14 cellular contexts compared by ENCODE assay signal in the genomic region with DNA sequence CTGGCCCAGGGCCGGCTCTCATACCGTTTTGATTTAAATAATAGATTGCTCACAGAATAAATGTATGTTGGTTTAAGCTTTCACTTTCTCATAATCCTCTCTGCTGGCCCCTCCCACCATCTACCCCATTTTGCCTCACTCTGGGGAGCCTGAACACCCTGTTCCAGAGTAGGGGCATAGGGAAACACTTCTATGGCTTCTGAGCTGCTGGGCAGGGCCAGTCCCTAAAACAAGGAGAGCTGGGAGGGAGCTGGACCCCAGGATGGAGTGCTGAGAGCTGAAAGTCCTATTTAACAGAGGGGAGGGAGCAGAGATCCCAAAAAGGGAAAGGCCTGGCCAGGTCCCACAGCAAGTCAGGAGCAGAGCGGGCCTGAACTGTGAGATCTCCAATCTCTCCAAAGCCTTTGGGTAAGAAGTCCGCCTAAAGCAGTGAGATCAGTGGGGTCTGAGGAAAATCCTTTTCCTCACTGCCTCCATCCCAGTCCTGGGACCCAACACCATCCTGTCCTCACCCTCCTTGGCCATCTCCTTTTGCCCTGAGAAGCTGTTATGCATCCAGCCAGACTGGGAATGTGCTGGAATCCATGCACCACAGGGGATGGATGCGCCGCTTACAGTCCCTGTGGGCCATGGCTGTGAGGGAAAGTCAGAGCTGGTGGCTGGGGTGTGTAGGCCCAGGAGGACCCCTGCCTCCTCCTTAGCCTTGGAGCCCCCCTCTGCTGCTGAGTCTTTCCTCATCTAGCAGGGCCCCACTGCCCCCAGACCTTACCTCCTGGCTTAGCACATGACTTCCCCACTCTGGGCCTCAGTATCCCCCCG. TPM values are rescaled to one million over a fixed set of nuclear protein-coding genes. Genes with fewer than 3 reads are reported as not detected.
DNase-seq lines count a peak whose midpoint lies in the region; ATAC-seq, FAIRE-seq and TF ChIP-seq lines count a peak whose summit lies in the region.
"Had no signal": no experiment of that assay in that cellular context is flagged by ENCODE, and none has a peak within 500 bp of the region (broad histone marks: within the 10 kb centered on the region; RNA-seq: fewer than 3 reads in every experiment).

No MANE protein-coding gene starts in this region.

- H3K4me3 ChIP-seq in DND-41 (ENCODE audit: low read depth in 1 of 2, low read length in 2 of 2) = no peak overlapping the region
- no peak overlapping the region for H3K4me3 ChIP-seq in astrocyte (ENCODE audit: insufficient read depth, low read depth, low read length)
- H3K4me3 ChIP-seq in right cardiac atrium (ENCODE audit: low read length) = no peak overlapping the region

- H3K4me1 Mint-ChIP-seq in astrocyte (ENCODE audit: low read depth, unreplicated experiment) = peaks cover 6% of the 10 kb centered on the region
- H3K4me1 Mint-ChIP-seq: B cell, natural killer cell had no signal

- H3K36me3 Mint-ChIP-seq in astrocyte (ENCODE audit: low read depth, unreplicated experiment) = no peaks in the 10 kb centered on the region
- H3K36me3 Mint-ChIP-seq: natural killer cell had no signal

- intact Hi-C loops in right cardiac atrium (cut with DNase I) (no loop called here), sciatic nerve (cut with DNase I) (no loop called here)

- H3K27ac Mint-ChIP-seq in astrocyte (ENCODE audit: unreplicated experiment) = no peak overlapping the region
- H3K27ac Mint-ChIP-seq: B cell, natural killer cell had no signal

- H3K9me3 Mint-ChIP-seq in astrocyte (ENCODE audit: unreplicated experiment) = no peaks in the 10 kb centered on the region
- H3K9me3 Mint-ChIP-seq: natural killer cell had no signal

- H3K9me3 ChIP-seq in DND-41 (ENCODE audit: insufficient read depth, low read length, severe bottlenecking) = no peaks in the 10 kb centered on the region
- H3K9me3 ChIP-seq in astrocyte (ENCODE audit: insufficient read depth, low read depth, low read length) = no peaks in the 10 kb centered on the region
- H3K9me3 ChIP-seq in right cardiac atrium (ENCODE audit: control insufficient read depth, low read length) = no peaks in the 10 kb centered on the region

- H3K4me2 ChIP-seq in DND-41 (ENCODE audit: insufficient read depth, low read length) = no peak overlapping the region
- peak overlapping the region; percentile 43 for H3K4me2 ChIP-seq in astrocyte (ENCODE audit: low read length)

- H3K27ac ChIP-seq in DND-41 (ENCODE audit: low read length) = no peak overlapping the region
- H3K27ac ChIP-seq in astrocyte (ENCODE audit: low read depth, low read length) = no peak overlapping the region
- peak overlapping the region; percentile 61 for H3K27ac ChIP-seq in right cardiac atrium (ENCODE audit: low read length)

- in situ Hi-C loops in GM13977 (cut with MboI; ENCODE audit: low pct_unique_long_range_greater_than_20kb, low sequenced_read_pairs, unreplicated experiment) = no loop called here

- no peak overlapping the region for H3K4me3 Mint-ChIP-seq in astrocyte (ENCODE audit: unreplicated experiment)
- H3K4me3 Mint-ChIP-seq: B cell, natural killer cell had no signal

- FAIRE-seq in astrocyte (lab: Jason Lieb, UNC) = no peak
- FAIRE-seq: GM18507 had no signal

- DNase-seq in DND-41 (no peak), astrocyte (ENCODE audit: low read depth) (no peak), right cardiac atrium (no peak), sciatic nerve (ENCODE audit: low spot score) (no peak), DMS153 (lab: John Stamatoyannopoulos, UW) (no peak), NOMO-1 (lab: John Stamatoyannopoulos, UW; ENCODE audit: unreplicated experiment in 2 of 2) (no peak), GM13977 (ENCODE audit: low spot score) (no peak)
- DNase-seq in central memory CD4-positive, alpha-beta T cell = no peak
- DNase-seq: activated CD4-positive, CD25-positive, alpha-beta regulatory T cell treated with anti-CD3 and anti-CD28 coated beads, Interleukin-2, amount 50 U/mL, for 72 hours; Karpas-422; natural killer cell; stimulated activated CD8-positive, alpha-beta memory T cell treated with anti-CD3 and anti-CD28 coated beads, Interleukin-4, amount 100 ng/mL, for 48 hours had no signal

- H3K27me3 ChIP-seq in DND-41 (ENCODE audit: insufficient read depth, low read length, poor library complexity) (no peaks in the 10 kb centered on the region), astrocyte (ENCODE audit: insufficient read depth, low read length) (no peaks in the 10 kb centered on the region), right cardiac atrium (ENCODE audit: control insufficient read depth, insufficient read depth) (no peaks in the 10 kb centered on the region)

- ATAC-seq in DND-41 (ENCODE audit: insufficient read depth, low read depth) = 0 out of 3 replicates have a peak, but pooled peaks have one; percentile 33
- peak; percentile 22 for ATAC-seq in right cardiac atrium
- ATAC-seq in sciatic nerve = peak; percentile 30
- ATAC-seq: natural killer cell had no signal

- no peaks in the 10 kb centered on the region for H4K20me1 ChIP-seq in DND-41 (ENCODE audit: insufficient read depth, low read length)
- no peaks in the 10 kb centered on the region for H4K20me1 ChIP-seq in astrocyte (ENCODE audit: insufficient read depth, low read length)

- H3K36me3 ChIP-seq in DND-41 (ENCODE audit: insufficient read depth, low read length) (no peaks in the 10 kb centered on the region), astrocyte (ENCODE audit: insufficient read depth, low read length) (no peaks in the 10 kb centered on the region)

- TF ChIP-seq CTCF in DND-41 (IDR thresholded peaks at IDR 0.05; ENCODE audit: borderline replicate concordance, extremely low read depth, low read length, poor library complexity, severe bottlenecking) = no peak
- TF ChIP-seq CTCF in astrocyte (IDR thresholded peaks at IDR 0.05; ENCODE audit: insufficient read depth, low read depth, low read length) = no peak
- TF ChIP-seq CTCF in GM13977 (IDR thresholded peaks at IDR 0.05; ENCODE audit: extremely low read depth, insufficient read depth, missing control alignments) = no peak

- H2AFZ ChIP-seq in DND-41 (ENCODE audit: low read depth, low read length) (no peak overlapping the region), astrocyte (ENCODE audit: low read depth, low read length) (no peak overlapping the region)

- H3K4me1 ChIP-seq in DND-41 (ENCODE audit: insufficient read depth, low read length) = no peaks in the 10 kb centered on the region
- peaks cover 16% of the 10 kb centered on the region for H3K4me1 ChIP-seq in astrocyte (ENCODE audit: insufficient read depth, low read length)
- no peaks in the 10 kb centered on the region for H3K4me1 ChIP-seq in right cardiac atrium (ENCODE audit: control insufficient read depth, insufficient read depth, low read length)

- H3K27me3 Mint-ChIP-seq in astrocyte (ENCODE audit: low read depth, unreplicated experiment) = no peaks in the 10 kb centered on the region
- H3K27me3 Mint-ChIP-seq: B cell had no signal

- WGBS in right cardiac atrium = 48% methylated on average over 7 of the region's 7 CpGs

- no peak overlapping the region for H3K9ac ChIP-seq in DND-41 (ENCODE audit: low read depth, low read length)
- peak overlapping the region; percentile 3 for H3K9ac ChIP-seq in astrocyte (ENCODE audit: low read length)

- no peaks in the 10 kb centered on the region for H3K79me2 ChIP-seq in DND-41 (ENCODE audit: insufficient read depth, low read length)
- no peaks in the 10 kb centered on the region for H3K79me2 ChIP-seq in astrocyte (ENCODE audit: insufficient read depth, low read length)

RNA-seq across cellular contexts. Expression of gene LRRC75B, which starts 8.7 kb away (rescaled TPM):
- 5.1 and 6.2 TPM in 2 replicates for total RNA-seq in astrocyte
- total RNA-seq in right cardiac atrium = 1 to 10 TPM; 5.1 to 7.3 (median 5.9) TPM
- 6.1 TPM for polyA plus RNA-seq in right cardiac atrium
- total RNA-seq in sciatic nerve = 17.5 TPM

RNA-seq across cellular contexts. Expression of gene GGT1, which starts 18.8 kb away (rescaled TPM):
- total RNA-seq in astrocyte (2.9 and 3.1 TPM in 2 replicates), right cardiac atrium (1 to 10 TPM; 4.1 to 7.2 (median 5.9) TPM), sciatic nerve (9.0 TPM)
- polyA plus RNA-seq in right cardiac atrium = 3.7 TPM

RNA-seq across cellular contexts. Expression of gene SNRPD3, which starts 28.4 kb away (rescaled TPM):
- total RNA-seq in astrocyte (89.6 and 97.3 TPM in 2 replicates), right cardiac atrium (10 to 100 TPM; 63.4 to 73.4 (median 67.7) TPM), sciatic nerve (48.2 TPM)
- polyA plus RNA-seq in right cardiac atrium = 109 TPM

RNA-seq across cellular contexts. Expression of gene GUCD1, which starts 29.2 kb away (rescaled TPM):
- total RNA-seq in astrocyte = 77.7 and 84.3 TPM in 2 replicates
- total RNA-seq in right cardiac atrium = 100 to 1,000 TPM; 124 to 144 (median 135) TPM
- 161 TPM for polyA plus RNA-seq in right cardiac atrium
- total RNA-seq in sciatic nerve = 61.2 TPM
